ENCODE assay signal across 9 cellular contexts in the genomic region with DNA sequence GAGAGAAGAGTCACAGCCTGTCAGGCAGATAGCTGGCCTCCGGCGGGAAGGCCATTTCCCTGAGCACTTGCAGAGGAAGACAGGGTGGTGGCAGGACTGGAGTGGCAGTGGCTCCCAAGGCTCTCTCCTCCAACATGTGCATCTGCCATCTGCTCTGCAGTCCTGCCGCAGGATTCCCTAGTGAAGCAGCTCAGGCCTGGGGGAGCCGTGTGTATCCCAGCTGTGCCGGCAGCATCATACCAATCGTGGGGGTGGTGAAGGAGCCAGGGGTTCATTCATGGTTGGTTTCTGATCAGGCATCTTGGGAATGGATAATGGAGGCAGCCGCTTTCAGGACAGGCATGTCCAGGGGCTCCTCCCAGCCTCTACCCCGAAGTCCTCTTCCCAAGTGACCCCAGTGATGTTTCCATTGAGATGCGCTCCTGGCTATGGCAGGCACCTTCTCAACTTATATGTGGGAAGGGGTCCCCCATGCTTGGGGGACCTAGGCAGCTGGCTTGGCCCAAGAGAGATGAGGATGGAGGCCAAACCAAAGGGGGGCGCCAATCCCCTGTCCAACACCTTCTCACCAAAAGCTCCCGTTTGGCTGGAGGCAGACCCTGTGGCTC. TPM values are rescaled to one million over a fixed set of nuclear protein-coding genes. Genes with fewer than 3 reads are reported as not detected.
DNase-seq lines count a peak whose midpoint lies in the region; TF ChIP-seq lines count a peak whose summit lies in the region.
"Had no signal": no experiment of that assay in that cellular context is flagged by ENCODE, and none has a peak within 500 bp of the region (broad histone marks: within the 10 kb centered on the region; RNA-seq: fewer than 3 reads in every experiment).

No MANE protein-coding gene starts in this region.

- H3K9me3 Mint-ChIP-seq in activated naive CD4-positive, alpha-beta T cell treated with anti-CD3 and anti-CD28 coated beads, Interleukin-2, amount 50 U/mL, for 24 hours = no peaks in the 10 kb centered on the region

- TF ChIP-seq CTCF in left ventricle myocardium inferior (IDR thresholded peaks at IDR 0.05; ENCODE audit: borderline replicate concordance) = no peak
- TF ChIP-seq CTCF in tibial artery (IDR thresholded peaks at IDR 0.05) = peak in 1 of 2 experiments; percentile 6

- H3K27me3 Mint-ChIP-seq in activated naive CD4-positive, alpha-beta T cell treated with anti-CD3 and anti-CD28 coated beads, Interleukin-2, amount 50 U/mL, for 24 hours = no peaks in the 10 kb centered on the region

- H3K4me1 Mint-ChIP-seq in activated naive CD4-positive, alpha-beta T cell treated with anti-CD3 and anti-CD28 coated beads, Interleukin-2, amount 50 U/mL, for 24 hours = no peaks in the 10 kb centered on the region

- H3K27me3 ChIP-seq in left ventricle myocardium inferior (ENCODE audit: low read depth) = no peaks in the 10 kb centered on the region
- no peaks in the 10 kb centered on the region for H3K27me3 ChIP-seq in tibial artery

- H3K4me1 ChIP-seq in left ventricle myocardium inferior (peaks cover 35% of the 10 kb centered on the region), tibial artery (peaks cover 0 to 33% (median 21%) of the 10 kb centered on the region in 4 donors)

- peaks cover 28% of the 10 kb centered on the region for H3K36me3 ChIP-seq in left ventricle myocardium inferior
- peaks cover 49 to 53% (median 50%) of the 10 kb centered on the region in 3 donors for H3K36me3 ChIP-seq in tibial artery

- H3K4me3 ChIP-seq in left ventricle myocardium inferior (no peak overlapping the region), tibial artery (peak overlapping the region; percentile 70 to 96)

- peak overlapping the region; percentile 46 for H3K27ac Mint-ChIP-seq in activated naive CD4-positive, alpha-beta T cell treated with anti-CD3 and anti-CD28 coated beads, Interleukin-2, amount 50 U/mL, for 24 hours

- H3K9me3 ChIP-seq in left ventricle myocardium inferior (replicated peaks) (no peaks in the 10 kb centered on the region), tibial artery (no peaks in the 10 kb centered on the region)

- no peak for DNase-seq in activated naive CD4-positive, alpha-beta T cell treated with Interleukin-2 at 50 U/mL for 16 hours
- DNase-seq in left ventricle myocardium inferior (no peak), tibial artery (no peak), erythroblast (lab: John Stamatoyannopoulos, UW) (no peak)
- no peak for DNase-seq in activated CD4-positive, alpha-beta T cell treated with anti-CD3 and anti-CD28 coated beads for 1 hour
- DNase-seq: DND-41, NCI-H187 treated with DMSO at 0.1 percent for 48 hours, small intestine had no signal

- H3K27ac ChIP-seq in left ventricle myocardium inferior (replicated peaks) (peak overlapping the region; percentile 78), tibial artery (peak overlapping the region; percentile 97 to 98)

- no peak overlapping the region for H3K4me3 Mint-ChIP-seq in activated naive CD4-positive, alpha-beta T cell treated with anti-CD3 and anti-CD28 coated beads, Interleukin-2, amount 50 U/mL, for 24 hours

- intact Hi-C loops in left ventricle myocardium inferior (cut with micrococcal nuclease) = loop anchor here (5.0 kb wide), 1 partner anchor 73 kb away; no protein-coding TSS in a partner anchor
- intact Hi-C loops in tibial artery (cut with DNase I; ENCODE audit: low total_unique reads) = loop anchor here (5.0 kb wide), 1 partner anchor 73 kb away; no protein-coding TSS in a partner anchor

- no peak for TF ChIP-seq POLR2A in erythroblast (IDR thresholded peaks at IDR 0.05; ENCODE audit: low read length)

- peaks cover 7% of the 10 kb centered on the region for H3K36me3 Mint-ChIP-seq in activated naive CD4-positive, alpha-beta T cell treated with anti-CD3 and anti-CD28 coated beads, Interleukin-2, amount 50 U/mL, for 24 hours

RNA-seq across cellular contexts. Expression of gene TAGLN, which starts 6.1 kb away (rescaled TPM):
- total RNA-seq in left ventricle myocardium inferior = 113 TPM

RNA-seq across cellular contexts. Expression of gene PCSK7, which starts 26.6 kb away (rescaled TPM):
- total RNA-seq in left ventricle myocardium inferior = 24.0 TPM

RNA-seq across cellular contexts. Expression of gene SIDT2, which starts 26.8 kb away (rescaled TPM):
- total RNA-seq in left ventricle myocardium inferior = 23.5 TPM

RNA-seq across cellular contexts. Expression of gene RNF214, which starts 27.2 kb away (rescaled TPM):
- 21.1 TPM for total RNA-seq in left ventricle myocardium inferior
